In genomic region chr10:31042670-31043069, GRCh38 we compare ENCODE assay signal across 21 cellular contexts. TPM values are rescaled to one million over a fixed set of nuclear protein-coding genes. Genes with fewer than 3 reads are reported as not detected.
DNase-seq lines count a peak whose midpoint lies in the region; ATAC-seq, FAIRE-seq and TF ChIP-seq lines count a peak whose summit lies in the region.
"Had no signal": no experiment of that assay in that cellular context is flagged by ENCODE, and none has a peak within 500 bp of the region (broad histone marks: within the 10 kb centered on the region; RNA-seq: fewer than 3 reads in every experiment).

No MANE protein-coding gene starts in this region.

- WGBS in SK-N-SH (ENCODE audit: low lambda C conversion rate): 81% methylated on average over 2 of the region's 2 CpGs
- 88% methylated on average over 2 of the region's 2 CpGs for WGBS in A549 (ENCODE audit: missing lambda C conversion rate)

- H3K27me3 ChIP-seq in SK-N-SH (ENCODE audit: insufficient read depth) (no peaks in the 10 kb centered on the region), MG63 (no peaks in the 10 kb centered on the region)
- H3K27me3 ChIP-seq: BE2C, BLaER1 had no signal

- no peak overlapping the region for H3K4me2 ChIP-seq in SK-N-SH
- H3K4me2 ChIP-seq in A549: no peak overlapping the region
- H3K4me2 ChIP-seq: BLaER1 had no signal

- ATAC-seq in SK-N-SH treated with all-trans-retinoic acid at 6 μM for 48 hours: no peak
- no peak for ATAC-seq in A549

- H3K27me3 Mint-ChIP-seq in immature natural killer cell (ENCODE audit: low read depth in 3 of 3): peaks cover 2 to 12% (median 2%) of the 10 kb centered on the region in 3 donors

- peak; percentile 39 for FAIRE-seq in A549 (lab: Jason Lieb, UNC)
- FAIRE-seq: GM12891 had no signal

- H3K9ac ChIP-seq in SK-N-SH: no peak overlapping the region
- H3K9ac ChIP-seq: BLaER1 had no signal

- no peaks in the 10 kb centered on the region for H3F3A ChIP-seq in SK-N-SH (replicated peaks; ENCODE audit: insufficient read depth)

- H3K4me3 ChIP-seq in SK-N-SH (ENCODE audit: low read depth in 2 of 2, low read length in 1 of 2) (no peak overlapping the region), A549 (no peak overlapping the region), fibroblast of villous mesenchyme (ENCODE audit: low read depth, low read length) (no peak overlapping the region), MG63 (no peak overlapping the region)
- H3K4me3 ChIP-seq: BLaER1 had no signal

- H3K4me1 Mint-ChIP-seq in immature natural killer cell: no peaks in the 10 kb centered on the region
- H3K4me1 Mint-ChIP-seq: CD4-positive, CD25-positive, alpha-beta regulatory T cell had no signal

- H3K79me2 ChIP-seq in SK-N-SH (ENCODE audit: insufficient read depth): no peaks in the 10 kb centered on the region

- H2AFZ ChIP-seq in SK-N-SH (ENCODE audit: low read depth): no peak overlapping the region

- no peak for TF ChIP-seq POLR2A in A549 (IDR thresholded peaks at IDR 0.05; ENCODE audit: low read length)

- POLR2A ChIA-PET in SK-N-SH (lab: Yijun Ruan, JAX) (no interaction called here), A549 (lab: Yijun Ruan, JAX) (no interaction called here)

- H3K4me1 ChIP-seq in SK-N-SH (ENCODE audit: control insufficient read depth in 1 of 2, insufficient read depth in 2 of 2, low read depth in 1 of 2, low read length in 1 of 2) (no peaks in the 10 kb centered on the region; a peak in 2 of 4 replicates), A549 (no peaks in the 10 kb centered on the region)
- H3K4me1 ChIP-seq: BE2C, BLaER1 had no signal

- H3K9me3 ChIP-seq in SK-N-SH (no peaks in the 10 kb centered on the region), A549 (no peaks in the 10 kb centered on the region), MG63 (no peaks in the 10 kb centered on the region)
- H3K9me3 ChIP-seq: BE2C had no signal

- H3K27ac ChIP-seq in SK-N-SH (ENCODE audit: low read depth in 2 of 2, low read length in 1 of 2): no peak overlapping the region
- H3K27ac ChIP-seq in A549: no peak overlapping the region
- H3K27ac ChIP-seq: 22Rv1, BLaER1 had no signal

- DNase-seq in SK-N-SH (no peak), A549 (ENCODE audit: low read depth in 1 of 2, low spot score in 1 of 2) (no peak), SK-N-DZ (ENCODE audit: low spot score) (peak; percentile 79), fibroblast of villous mesenchyme (ENCODE audit: low read depth) (peak; percentile 55), MG63 (no peak), immature natural killer cell (no peak)
- no peak for DNase-seq in activated CD4-positive, alpha-beta T cell treated with anti-CD3 and anti-CD28 coated beads for 4 hours
- DNase-seq: ACHN; BE2C; C1 segment of cervical spinal cord; CD4-positive, alpha-beta memory T cell; CD4-positive, CD25-positive, alpha-beta regulatory T cell; CD8-positive, alpha-beta memory T cell; COR-L47; DMS79 treated with DMSO at 0.1 percent for 48 hours; GF-D8 had no signal

- TF ChIP-seq EP300 in SK-N-SH (IDR thresholded peaks at IDR 0.05; ENCODE audit: borderline replicate concordance in 1 of 2, low read depth in 1 of 2, low read length in 1 of 2): no peak
- TF ChIP-seq EP300 in A549 (IDR thresholded peaks at IDR 0.05): no peak

- H3K36me3 ChIP-seq in SK-N-SH (replicated peaks in 1 of 2; ENCODE audit: control insufficient read depth in 1 of 2, insufficient read depth in 2 of 2, low read length in 1 of 2) (no peaks in the 10 kb centered on the region), MG63 (no peaks in the 10 kb centered on the region)
- H3K36me3 ChIP-seq: BE2C, BLaER1 had no signal

- CTCF ChIA-PET in SK-N-SH (lab: Yijun Ruan, JAX): no interaction called here
- CTCF ChIA-PET in A549 (lab: Yijun Ruan, JAX): no interaction called here

- no peak for TF ChIP-seq RAD21 in SK-N-SH (IDR thresholded peaks at IDR 0.05; ENCODE audit: low read length)
- no peak for TF ChIP-seq RAD21 in A549 (conservative IDR thresholded peaks at IDR 0.05 in 1 of 2, IDR thresholded peaks at IDR 0.05 in 1 of 2)

- H3K9me3 Mint-ChIP-seq in immature natural killer cell: peaks cover 0 to 4% (median 0%) of the 10 kb centered on the region in 6 donors

- H4K20me1 ChIP-seq in SK-N-SH (ENCODE audit: insufficient read depth): no peaks in the 10 kb centered on the region
- H4K20me1 ChIP-seq: BLaER1 had no signal

- TF ChIP-seq CTCF in SK-N-SH (IDR thresholded peaks at IDR 0.05) (no peak), A549 (IDR thresholded peaks at IDR 0.05) (no peak), fibroblast of villous mesenchyme (IDR thresholded peaks at IDR 0.05; ENCODE audit: insufficient read depth, low read depth, low read length) (no peak)

- H3K27ac Mint-ChIP-seq in immature natural killer cell: no peak overlapping the region
- H3K27ac Mint-ChIP-seq: CD14-positive monocyte; CD4-positive, alpha-beta memory T cell; CD8-positive, alpha-beta memory T cell had no signal

- H3K4me3 Mint-ChIP-seq in immature natural killer cell: no peak overlapping the region
- H3K4me3 Mint-ChIP-seq: CD14-positive monocyte; CD4-positive, alpha-beta memory T cell; CD4-positive, CD25-positive, alpha-beta regulatory T cell; CD8-positive, alpha-beta memory T cell had no signal

- peaks cover 0 to 4% (median 0%) of the 10 kb centered on the region in 3 donors for H3K36me3 Mint-ChIP-seq in immature natural killer cell
- H3K36me3 Mint-ChIP-seq: CD4-positive, CD25-positive, alpha-beta regulatory T cell had no signal

- no peaks in the 10 kb centered on the region for H3K9me2 ChIP-seq in SK-N-SH

TF ChIP-seq in SK-N-SH treated with all-trans-retinoic acid at 6 μM for 48 hours, 23 proteins besides CTCF, POLR2A, EP300 and RAD21 (continues in another document):
- TF ChIP-seq POU6F1 (CRISPR knock-in tag; IDR thresholded peaks at IDR 0.05; ENCODE audit: borderline replicate concordance, low read depth) (no peak), ZC3H10 (CRISPR knock-in tag; IDR thresholded peaks at IDR 0.05) (no peak), ARNTL (CRISPR knock-in tag; IDR thresholded peaks at IDR 0.05; ENCODE audit: borderline replicate concordance, low read depth) (no peak)

TF ChIP-seq in SK-N-SH, 30 proteins besides CTCF, POLR2A, EP300 and RAD21 (continues in another document):
- TF ChIP-seq SIN3A (IDR thresholded peaks at IDR 0.05; ENCODE audit: borderline replicate concordance, low read depth, low read length) (no peak), FOSL2 (IDR thresholded peaks at IDR 0.05; ENCODE audit: borderline replicate concordance, low read depth) (no peak), GABPA (IDR thresholded peaks at IDR 0.05; ENCODE audit: low read depth) (no peak), MAX (IDR thresholded peaks at IDR 0.05; ENCODE audit: low read depth) (no peak), TEAD4 (IDR thresholded peaks at IDR 0.05; ENCODE audit: borderline replicate concordance, insufficient read depth) (no peak), MEF2A (IDR thresholded peaks at IDR 0.05; ENCODE audit: borderline replicate concordance, low read depth) (no peak), MXI1 (IDR thresholded peaks at IDR 0.05; ENCODE audit: low read depth, low read length) (no peak), FOXM1 (IDR thresholded peaks at IDR 0.05; ENCODE audit: low read depth) (no peak), EZH2phosphoT487 (IDR thresholded peaks at IDR 0.05; ENCODE audit: borderline replicate concordance, low read depth) (no peak), JUND (IDR thresholded peaks at IDR 0.05) (no peak), TCF12 (IDR thresholded peaks at IDR 0.05) (no peak), NRF1 (IDR thresholded peaks at IDR 0.05; ENCODE audit: low read depth, low read length) (no peak), TAF1 (IDR thresholded peaks at IDR 0.05; ENCODE audit: borderline replicate concordance, low read depth, low read length) (no peak)

TF ChIP-seq in A549, 52 proteins besides CTCF, POLR2A, EP300 and RAD21 (continues in another document):
- TF ChIP-seq NFE2L2 (conservative IDR thresholded peaks at IDR 0.05; ENCODE audit: low read length): no peak
- TF ChIP-seq SMC3 (IDR thresholded peaks at IDR 0.05): no peak
- no peak for TF ChIP-seq RARB (CRISPR knock-in tag; IDR thresholded peaks at IDR 0.05)
- TF ChIP-seq HMGXB4 (CRISPR knock-in tag; IDR thresholded peaks at IDR 0.05; ENCODE audit: borderline replicate concordance): no peak
- no peak for TF ChIP-seq KDM5A (IDR thresholded peaks at IDR 0.05)
- TF ChIP-seq ATOH8 (CRISPR knock-in tag; IDR thresholded peaks at IDR 0.05; ENCODE audit: low read depth): no peak

RNA-seq across cellular contexts. Expression of gene ZNF438, which starts 11.0 kb away (rescaled TPM):
- polyA plus RNA-seq in SK-N-SH (2012; rRNA removed): 2.1 and 2.5 TPM in 2 replicates
- 2.4 and 2.6 TPM in 2 replicates for polyA plus RNA-seq in SK-N-SH (2012; cell fraction: cytosol; rRNA removed)
- polyA plus RNA-seq in SK-N-SH (2012; cell fraction: nucleus; rRNA removed): 2.1 and 3.4 TPM in 2 replicates
- polyA plus RNA-seq in A549 (2011; rRNA removed): 4.5 and 6.0 TPM in 2 replicates
- polyA plus RNA-seq in A549 (2012; cell fraction: cytosol; rRNA removed): 1.3 and 1.5 TPM in 2 replicates
- 1.1 and 1.8 TPM in 2 replicates for polyA plus RNA-seq in A549 (2012; cell fraction: nucleus; rRNA removed)
- polyA plus RNA-seq in A549 (2017; fragmentation: RNase III; extraction: RNeasy Plus Mini Kit Qiagen cat#74134 plus additional on column Dnase treatment): 2.2 to 2.6 TPM (median 2.5 TPM) in 3 replicates
- polyA minus RNA-seq in A549 (2011; rRNA and poly(A)+ RNA removed): 5.9 and 6.4 TPM in 2 replicates
- 1.9 and 2.8 TPM in 2 replicates for polyA plus RNA-seq in SK-N-DZ (2014; cell fraction: cytosol; rRNA removed)
- polyA plus RNA-seq in SK-N-DZ (2014; cell fraction: nucleus; rRNA removed): 1.5 and 2.9 TPM in 2 replicates
- 2.9 and 4.7 TPM in 2 replicates for total RNA-seq in fibroblast of villous mesenchyme
- total RNA-seq in MG63 (2014; rRNA removed; shearing (Covaris generic); ENCODE audit: low replicate concordance): 0.30 and 3.7 TPM in 2 replicates
- 1 to 10 TPM; 1.6 to 5.0 (median 3.4) TPM for polyA plus RNA-seq in immature natural killer cell

Comparison
In these comparisons a context has a peak if more than half of its experiments do, and no peak if none do; other contexts are left out.
1. DNase-seq: peak in SK-N-DZ (single experiment) and fibroblast of villous mesenchyme (single experiment); none in SK-N-SH (single experiment), A549 (0 of 2), MG63 (single experiment), activated CD4-positive, alpha-beta T cell treated with anti-CD3 and anti-CD28 coated beads for 4 hours (0 of 2) and immature natural killer cell (0 of 3).